Comparison of ENCODE assay signal across 34 cellular contexts in the genomic region with DNA sequence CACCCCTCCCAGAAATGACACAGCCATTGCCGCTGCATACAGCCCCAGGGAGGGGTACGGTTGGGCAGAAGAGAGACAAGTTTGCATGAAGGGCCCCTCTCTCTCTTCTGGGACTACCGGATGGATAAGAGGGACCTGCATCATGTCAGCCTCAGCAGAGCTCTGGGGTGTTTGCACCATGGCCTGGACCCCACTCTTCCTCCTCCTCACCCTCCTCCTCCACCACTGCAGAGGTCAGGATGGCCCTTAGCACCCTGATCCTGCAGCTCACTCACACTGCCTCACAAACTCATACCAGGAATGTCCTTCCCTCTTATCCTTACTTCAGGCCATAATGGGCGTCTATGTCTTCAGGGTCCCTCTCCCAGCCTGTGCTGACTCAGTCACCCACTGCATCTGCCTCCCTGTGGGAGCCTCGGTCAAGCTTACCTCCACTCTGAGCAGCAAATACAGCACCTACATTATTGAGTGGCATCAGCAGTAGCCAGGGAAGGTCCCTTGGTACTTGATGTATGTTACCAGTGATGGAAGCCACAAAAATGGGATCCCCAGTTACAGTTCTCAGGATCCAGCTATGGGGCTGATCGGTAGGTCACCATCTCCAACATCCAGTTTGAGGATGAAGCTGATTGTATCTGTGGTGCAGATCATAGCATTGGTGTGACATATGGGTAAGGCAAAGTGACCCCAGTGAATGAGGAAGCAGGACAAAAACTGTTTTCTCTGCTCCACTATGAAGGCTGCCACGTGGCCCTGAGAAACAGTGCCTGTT.
"Had no signal": no experiment of that assay in that cellular context is flagged by ENCODE, and none has a peak within 500 bp of the region (broad histone marks: within the 10 kb centered on the region; RNA-seq: fewer than 3 reads in every experiment).

No MANE protein-coding gene starts in this region.

- H3K27ac Mint-ChIP-seq: activated naive CD4-positive, alpha-beta T cell treated with anti-CD3 and anti-CD28 coated beads for 36 hours; activated naive CD8-positive, alpha-beta T cell treated with anti-CD3 and anti-CD28 coated beads for 36 hours; activated T-helper 1 cell treated with anti-CD3 and anti-CD28 coated beads, Interleukin-12 subunit alpha, Interleukin-12 subunit beta, Interleukin-2, Interleukin-4 antibody, amounts not matched to agents 30 ng/mL and 10 ng/mL and 1 ng/mL, durations not matched to agents 14 hours and 24 hours and 36 hours; brain; natural killer cell; stimulated activated effector memory CD8-positive, alpha-beta T cell treated with anti-CD3 and anti-CD28 coated beads, Interleukin-12 subunit alpha, Interleukin-12 subunit beta, amount 100 ng/mL, for 72 hours; T-helper 1 cell treated with Interleukin-12 subunit alpha and Interleukin-12 subunit beta and Interleukin-4 antibody, amounts not matched to agents 30 μg/mL and 1 μg/mL, for 36 hours had no signal

- DNase-seq: activated CD4-positive, alpha-beta T cell treated with anti-CD3 and anti-CD28 coated beads for 48 hours; activated CD4-positive, alpha-beta T cell treated with anti-CD3 and anti-CD28 coated beads, Interleukin-2, amount 50 U/mL, for 48 hours; activated CD8-positive, alpha-beta memory T cell treated with anti-CD3 and anti-CD28 coated beads for 24 hours; activated effector memory CD4-positive, alpha-beta T cell treated with anti-CD3 and anti-CD28 coated beads, Interleukin-2, amount 50 U/mL, for 16 hours; activated naive CD4-positive, alpha-beta T cell treated with anti-CD3 and anti-CD28 coated beads for 36 hours; activated naive CD8-positive, alpha-beta T cell treated with anti-CD3 and anti-CD28 coated beads for 36 hours; activated T-cell treated with anti-CD3 and anti-CD28 coated beads, Interleukin-2, amount 50 U/mL, for 1 hour; adrenal gland; aorta; cerebellar nuclear complex; colonic mucosa; effector CD8-positive, alpha-beta T cell; gastrocnemius medialis; glutamatergic neuron; natural killer cell; stimulated activated CD4-positive, alpha-beta T cell treated with anti-CD3 and anti-CD28 coated beads, Interleukin-12 subunit alpha, Interleukin-12 subunit beta, amount 100 ng/mL, for 4 hours; stimulated activated CD4-positive, alpha-beta T cell treated with anti-CD3 and anti-CD28 coated beads, Interleukin-4, amount 100 ng/mL, for 1 hour; SW 1271; T-helper 9 cell; tibial artery; upper lobe of right lung; WERI-Rb-1 had no signal

- H3K4me1 ChIP-seq: adrenal gland, colonic mucosa, gastrocnemius medialis, suprapubic skin, tibial artery, upper lobe of right lung had no signal

- ATAC-seq: activated CD4-positive, CD25-positive, alpha-beta regulatory T cell treated with anti-CD3 and anti-CD28 coated beads, Interleukin-2, amount 50 U/mL, for 24 hours; gastrocnemius medialis; natural killer cell; sciatic nerve; upper lobe of right lung had no signal

- H3K9me3 ChIP-seq: adrenal gland, colonic mucosa, gastrocnemius medialis, suprapubic skin, tibial artery, upper lobe of right lung had no signal

- H3K4me1 Mint-ChIP-seq: activated naive CD8-positive, alpha-beta T cell treated with anti-CD3 and anti-CD28 coated beads for 36 hours; brain; natural killer cell; stimulated activated effector memory CD8-positive, alpha-beta T cell treated with anti-CD3 and anti-CD28 coated beads, Interleukin-12 subunit alpha, Interleukin-12 subunit beta, amount 100 ng/mL, for 72 hours had no signal

- H3K27ac ChIP-seq: adrenal gland, cardiac muscle cell, colonic mucosa, epithelial cell of prostate, gastrocnemius medialis, skin epidermis, suprapubic skin, tibial artery, upper lobe of right lung, WERI-Rb-1 had no signal

- H3K9me3 Mint-ChIP-seq: activated naive CD4-positive, alpha-beta T cell treated with anti-CD3 and anti-CD28 coated beads for 36 hours; activated naive CD8-positive, alpha-beta T cell treated with anti-CD3 and anti-CD28 coated beads for 36 hours; activated T-helper 1 cell treated with anti-CD3 and anti-CD28 coated beads, Interleukin-12 subunit alpha, Interleukin-12 subunit beta, Interleukin-2, Interleukin-4 antibody, amounts not matched to agents 30 ng/mL and 10 ng/mL and 1 ng/mL, durations not matched to agents 14 hours and 24 hours and 36 hours; natural killer cell; stimulated activated effector memory CD8-positive, alpha-beta T cell treated with anti-CD3 and anti-CD28 coated beads, Interleukin-12 subunit alpha, Interleukin-12 subunit beta, amount 100 ng/mL, for 72 hours; T-helper 1 cell treated with Interleukin-12 subunit alpha and Interleukin-12 subunit beta and Interleukin-4 antibody, amounts not matched to agents 30 μg/mL and 1 μg/mL, for 36 hours had no signal

- H3K27me3 ChIP-seq: colonic mucosa had no signal

- H3K36me3 ChIP-seq: adrenal gland, cardiac muscle cell, colonic mucosa, gastrocnemius medialis, suprapubic skin, tibial artery, upper lobe of right lung, WERI-Rb-1 had no signal

- H3K4me3 ChIP-seq: adrenal gland, cardiac muscle cell, colonic mucosa, gastrocnemius medialis, skin epidermis, suprapubic skin, tibial artery, upper lobe of right lung had no signal

- H3K4me3 Mint-ChIP-seq: activated naive CD4-positive, alpha-beta T cell treated with anti-CD3 and anti-CD28 coated beads for 36 hours; activated naive CD8-positive, alpha-beta T cell treated with anti-CD3 and anti-CD28 coated beads for 36 hours; activated T-helper 1 cell treated with anti-CD3 and anti-CD28 coated beads, Interleukin-12 subunit alpha, Interleukin-12 subunit beta, Interleukin-2, Interleukin-4 antibody, amounts not matched to agents 30 ng/mL and 10 ng/mL and 1 ng/mL, durations not matched to agents 14 hours and 24 hours and 36 hours; brain; natural killer cell; stimulated activated effector memory CD8-positive, alpha-beta T cell treated with anti-CD3 and anti-CD28 coated beads, Interleukin-12 subunit alpha, Interleukin-12 subunit beta, amount 100 ng/mL, for 72 hours; T-helper 1 cell treated with Interleukin-12 subunit alpha and Interleukin-12 subunit beta and Interleukin-4 antibody, amounts not matched to agents 30 μg/mL and 1 μg/mL, for 36 hours had no signal

- H3K36me3 Mint-ChIP-seq: activated naive CD8-positive, alpha-beta T cell treated with anti-CD3 and anti-CD28 coated beads for 36 hours; brain; natural killer cell; stimulated activated effector memory CD8-positive, alpha-beta T cell treated with anti-CD3 and anti-CD28 coated beads, Interleukin-12 subunit alpha, Interleukin-12 subunit beta, amount 100 ng/mL, for 72 hours had no signal

- FAIRE-seq: endometrium, TTC549 had no signal
